ENCODE assay signal across 8 cellular contexts in the genomic region with DNA sequence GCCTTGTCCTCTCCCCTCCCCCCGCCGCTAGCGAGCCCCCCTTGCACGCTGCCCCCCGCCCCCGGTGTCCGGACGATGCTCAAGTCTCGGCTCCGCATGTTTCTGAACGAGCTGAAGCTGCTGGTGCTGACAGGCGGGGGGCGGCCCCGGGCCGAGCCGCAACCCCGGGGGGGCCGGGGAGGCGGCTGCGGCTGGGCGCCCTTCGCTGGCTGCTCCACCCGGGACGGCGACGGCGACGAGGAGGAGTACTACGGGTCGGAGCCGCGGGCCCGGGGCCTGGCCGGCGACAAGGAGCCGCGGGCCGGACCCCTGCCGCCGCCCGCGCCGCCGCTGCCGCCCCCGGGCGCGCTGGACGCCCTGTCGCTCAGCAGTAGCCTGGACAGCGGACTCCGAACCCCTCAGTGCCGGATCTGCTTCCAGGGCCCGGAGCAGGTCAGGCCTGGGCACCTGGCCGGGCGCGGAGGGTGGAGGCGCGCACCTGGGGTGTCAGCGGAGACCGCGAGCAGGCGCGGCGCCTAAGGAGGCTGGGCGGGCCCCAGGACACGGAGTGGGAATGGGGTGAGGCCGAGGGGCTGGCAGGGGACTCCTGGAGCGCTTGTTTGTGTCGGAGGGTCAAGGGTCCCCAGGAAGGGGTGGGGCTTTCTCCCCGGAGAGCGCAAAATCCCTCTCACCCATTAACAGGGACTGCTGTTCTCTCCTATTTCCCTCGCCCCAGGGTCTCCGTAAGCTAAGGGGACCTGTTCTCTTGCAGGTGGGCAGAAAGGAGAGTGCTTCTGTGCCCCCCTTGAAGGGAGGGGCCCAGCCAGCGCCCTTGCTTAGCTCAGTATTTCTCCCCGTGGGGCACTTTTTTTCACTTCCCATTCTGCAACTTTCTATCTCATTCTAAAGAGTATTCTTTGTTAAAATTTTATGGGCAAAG. TPM values are rescaled to one million over a fixed set of nuclear protein-coding genes. Genes with fewer than 3 reads are reported as not detected.
DNase-seq lines count a peak whose midpoint lies in the region; ATAC-seq and TF ChIP-seq lines count a peak whose summit lies in the region.

No MANE protein-coding gene starts in this region.

- intact Hi-C loops in activated B cell treated with CpG ODN at 0.5 μM for 24 hours (cut with micrococcal nuclease), result loop anchor here (1.0 to 2.0 kb wide), 6 partner anchors 11 to 150 kb away; a partner anchor contains a TSS

- DNase-seq in H7 (peak; percentile 78), activated B cell treated with CpG ODN at 0.5 μM for 24 hours (peak; percentile 61), endothelial cell (ENCODE audit: low spot score) (no peak), nephron progenitor cell (peak; percentile 49), GM03348 (ENCODE audit: low spot score) (no peak), medulla oblongata (ENCODE audit: extremely low spot score) (no peak), SHP77 treated with DMSO at 0.1 percent for 48 hours (lab: John Stamatoyannopoulos, UW) (no peak)

- peak; percentile 13 for ATAC-seq in activated B cell treated with CpG ODN at 0.5 μM for 24 hours (ENCODE audit: low read depth)

- H3K4me1 Mint-ChIP-seq in activated B cell treated with CpG ODN at 0.5 μM for 24 hours, result peaks cover 69% of the 10 kb centered on the region
- H3K4me1 Mint-ChIP-seq in endothelial cell (ENCODE audit: unreplicated experiment), result peaks cover 34% of the 10 kb centered on the region
- peaks cover 46% of the 10 kb centered on the region for H3K4me1 Mint-ChIP-seq in nephron progenitor cell

- peaks cover 55% of the 10 kb centered on the region for H3K27me3 ChIP-seq in H7 (ENCODE audit: control insufficient read depth, insufficient read depth, low read length)

- H3K27me3 Mint-ChIP-seq in activated B cell treated with CpG ODN at 0.5 μM for 24 hours, result no peaks in the 10 kb centered on the region
- H3K27me3 Mint-ChIP-seq in endothelial cell (ENCODE audit: unreplicated experiment), result peaks cover 35% of the 10 kb centered on the region
- peaks cover 78% of the 10 kb centered on the region for H3K27me3 Mint-ChIP-seq in nephron progenitor cell (ENCODE audit: low read depth, poor library complexity)

- CTCF ChIA-PET in activated B cell treated with CpG ODN at 0.5 μM for 24 hours (lab: Charles Lee), result interaction anchor here (0.6 to 2.3 kb wide), 10 partner anchors 11 to 150 kb away, joined by 3 to 20 read pairs (median 5); a partner anchor contains a TSS

- H3K36me3 ChIP-seq in H7 (replicated peaks; ENCODE audit: control insufficient read depth, insufficient read depth, low read length), result peaks cover 1% of the 10 kb centered on the region

- H3K27ac Mint-ChIP-seq in activated B cell treated with CpG ODN at 0.5 μM for 24 hours (peak overlapping the region; percentile 86), endothelial cell (ENCODE audit: unreplicated experiment) (no peak overlapping the region), nephron progenitor cell (no peak overlapping the region)

- H3K36me3 Mint-ChIP-seq in activated B cell treated with CpG ODN at 0.5 μM for 24 hours (ENCODE audit: low read depth) (peaks cover 47% of the 10 kb centered on the region), endothelial cell (ENCODE audit: low read depth, unreplicated experiment) (peaks cover 28% of the 10 kb centered on the region), nephron progenitor cell (ENCODE audit: low read depth) (peaks cover 18% of the 10 kb centered on the region)

- H3K9me3 Mint-ChIP-seq in activated B cell treated with CpG ODN at 0.5 μM for 24 hours (no peaks in the 10 kb centered on the region), endothelial cell (ENCODE audit: unreplicated experiment) (no peaks in the 10 kb centered on the region), nephron progenitor cell (no peaks in the 10 kb centered on the region)

- POLR2A ChIA-PET in activated B cell treated with CpG ODN at 0.5 μM for 24 hours (lab: Charles Lee), result interaction anchor here (0.5 to 3.0 kb wide), 17 partner anchors 8 to 1068 kb away, joined by 3 to 34 read pairs (median 5); a partner anchor contains a TSS

- TF ChIP-seq CTCF in 22Rv1 (IDR thresholded peaks at IDR 0.05), result no peak
- no peak for TF ChIP-seq CTCF in activated B cell treated with CpG ODN at 0.5 μM for 24 hours (IDR thresholded peaks at IDR 0.05)
- no peak for TF ChIP-seq CTCF in endothelial cell (IDR thresholded peaks at IDR 0.05; ENCODE audit: unreplicated experiment)
- no peak for TF ChIP-seq CTCF in nephron progenitor cell (IDR thresholded peaks at IDR 0.05)

- H3K4me3 ChIP-seq in H7 (ENCODE audit: insufficient read depth, low read depth, low read length), result peak overlapping the region; percentile 49

- peak overlapping the region; percentile 91 for H3K27ac ChIP-seq in 22Rv1

- H3K4me3 Mint-ChIP-seq in activated B cell treated with CpG ODN at 0.5 μM for 24 hours, result peak overlapping the region; percentile 90
- H3K4me3 Mint-ChIP-seq in endothelial cell (ENCODE audit: unreplicated experiment), result peak overlapping the region; percentile 81
- H3K4me3 Mint-ChIP-seq in nephron progenitor cell, result peak overlapping the region; percentile 76

RNA-seq across cellular contexts. Expression of a gene that starts 0.8 kb away (rescaled TPM):
- total RNA-seq in H7 (2014; rRNA removed; shearing (Covaris generic)), result 1.9 and 4.3 TPM in 2 replicates
- total RNA-seq in activated B cell treated with CpG ODN at 0.5 μM for 24 hours (54.1 and 58.2 TPM in 2 replicates), endothelial cell (ENCODE audit: unreplicated experiment) (2.3 TPM)

RNA-seq across cellular contexts. Expression of a gene that starts 3.6 kb away (rescaled TPM):
- total RNA-seq in H7 (2014; rRNA removed; shearing (Covaris generic)), result 234 and 275 TPM in 2 replicates
- total RNA-seq in activated B cell treated with CpG ODN at 0.5 μM for 24 hours (95.7 and 95.9 TPM in 2 replicates), endothelial cell (ENCODE audit: unreplicated experiment) (120 TPM)

RNA-seq across cellular contexts. Expression of a gene that starts 10.9 kb away (rescaled TPM):
- 12.9 and 17.6 TPM in 2 replicates for total RNA-seq in H7 (2014; rRNA removed; shearing (Covaris generic))
- 35.8 and 37.6 TPM in 2 replicates for total RNA-seq in activated B cell treated with CpG ODN at 0.5 μM for 24 hours
- 21.8 TPM for total RNA-seq in endothelial cell (ENCODE audit: unreplicated experiment)

RNA-seq across cellular contexts. Expression of a gene that starts 11.2 kb away (rescaled TPM):
- 0.26 and 0.59 TPM in 2 replicates for total RNA-seq in H7 (2014; rRNA removed; shearing (Covaris generic))
- 2.4 and 2.5 TPM in 2 replicates for total RNA-seq in activated B cell treated with CpG ODN at 0.5 μM for 24 hours
- total RNA-seq in endothelial cell (ENCODE audit: unreplicated experiment), result 1.4 TPM

RNA-seq across cellular contexts. Expression of a gene that starts 16.2 kb away (rescaled TPM):
- total RNA-seq in H7 (2014; rRNA removed; shearing (Covaris generic)), result 7.1 and 13.8 TPM in 2 replicates
- total RNA-seq in activated B cell treated with CpG ODN at 0.5 μM for 24 hours, result 32.2 and 40.7 TPM in 2 replicates
- 10.6 TPM for total RNA-seq in endothelial cell (ENCODE audit: unreplicated experiment)

Comparison
In these comparisons a context has a peak if more than half of its experiments do, and no peak if none do; other contexts are left out.
1. DNase-seq: peak in H7 (single experiment), activated B cell treated with CpG ODN at 0.5 μM for 24 hours (single experiment) and nephron progenitor cell (single experiment); none in endothelial cell (single experiment), GM03348 (single experiment), medulla oblongata (single experiment) and SHP77 treated with DMSO at 0.1 percent for 48 hours (single experiment).
2. RNA of a gene that starts 0.8 kb away (total RNA-seq): 54.1 to 58.2 TPM in activated B cell treated with CpG ODN at 0.5 μM for 24 hours; 2.3 TPM in endothelial cell (single experiment) and 1.9 to 4.3 TPM in H7; every median in the first group is over 10 times any median in the second.
3. Peak in every context shown above with its lines, with median percentiles within 50 percentile points of each other: H3K4me3 Mint-ChIP-seq.